In genomic region chr10:60914676-60915075, GRCh38 we compare ENCODE assay signal across 11 cellular contexts. TPM values are rescaled to one million over a fixed set of nuclear protein-coding genes. Genes with fewer than 3 reads are reported as not detected.
A peak's percentile ranks its signal among the peaks of the same experiment; 100 is the strongest.
DNase-seq lines count a peak whose midpoint lies in the region; ATAC-seq, FAIRE-seq and TF ChIP-seq lines count a peak whose summit lies in the region.
"Had no signal": no experiment of that assay in that cellular context is flagged by ENCODE, and none has a peak within 500 bp of the region (broad histone marks: within the 10 kb centered on the region; RNA-seq: fewer than 3 reads in every experiment).

No MANE protein-coding gene starts in this region.

- TF ChIP-seq CTCF in fibroblast of mammary gland (conservative IDR thresholded peaks at IDR 0.05; ENCODE audit: control insufficient read depth, insufficient read depth, low read depth, low read length) (no peak), omental fat pad (IDR thresholded peaks at IDR 0.05) (no peak)

- H3K4me1 ChIP-seq in ACC112 (ENCODE audit: control insufficient read depth, insufficient read depth, low read length, unreplicated experiment): peaks cover 38% of the 10 kb centered on the region

- H3K27ac ChIP-seq in ACC112 (ENCODE audit: low read depth, low read length): peak overlapping the region; percentile 54

- no peaks in the 10 kb centered on the region for H3K27me3 ChIP-seq in ACC112 (ENCODE audit: insufficient read depth, low read length)

- ATAC-seq in omental fat pad (ENCODE audit: low FRiP score) (peak; percentile 88), GM18505 (IDR thresholded peaks at IDR 0.05; ENCODE audit: unreplicated experiment) (no peak)

- peak; percentile 87 for FAIRE-seq in RCC 7860 (lab: Jason Lieb, UNC)

- H3K36me3 ChIP-seq in ACC112 (ENCODE audit: insufficient read depth, low read length): no peaks in the 10 kb centered on the region; the same call in 1 of the 2 replicates

- no peak overlapping the region for H2AFZ ChIP-seq in ACC112 (ENCODE audit: low read length, unreplicated experiment)

- H3K79me2 ChIP-seq in ACC112 (ENCODE audit: control insufficient read depth, insufficient read depth, low read length, unreplicated experiment): no peaks in the 10 kb centered on the region

- H3K4me3 ChIP-seq in ACC112 (ENCODE audit: low read depth, low read length): no peak overlapping the region
- H3K4me3 ChIP-seq in fibroblast of mammary gland (ENCODE audit: control insufficient read depth, low read depth, low read length): no peak overlapping the region

- TF ChIP-seq POLR2A in GM18505 (IDR thresholded peaks at IDR 0.05; ENCODE audit: borderline replicate concordance, extremely low read depth, insufficient read depth, insufficient read length): no peak

- DNase-seq in RCC 7860 (ENCODE audit: low spot score) (peak; percentile 80), fibroblast of mammary gland (ENCODE audit: low read depth) (peak; percentile 88), omental fat pad (ENCODE audit: low spot score) (no peak), OCI-M1 (lab: John Stamatoyannopoulos, UW) (no peak), NCI-H146 treated with DMSO at 0.1 percent for 48 hours (lab: John Stamatoyannopoulos, UW; ENCODE audit: unreplicated experiment) (no peak), T1000 (lab: John Stamatoyannopoulos, UW) (no peak)
- DNase-seq: activated naive CD4-positive, alpha-beta T cell; NCI-H2081 treated with DMSO at 0.1 percent for 48 hours; stimulated activated CD4-positive, alpha-beta T cell treated with anti-CD3 and anti-CD28 coated beads, Interleukin-4, amount 100 ng/mL, for 4 hours had no signal

RNA-seq across cellular contexts. Expression of gene RHOBTB1, which starts 29.3 kb away (rescaled TPM):
- 10 to 100 TPM in 3 of 4 donors, 1 to 10 TPM in 1; 9.5 to 34.8 (median 16.9) TPM for total RNA-seq in omental fat pad

Comparison
In these comparisons a context has a peak if more than half of its experiments do, and no peak if none do; other contexts are left out.
1. DNase-seq: peak in RCC 7860 (single experiment) and fibroblast of mammary gland (single experiment); none in omental fat pad (single experiment), OCI-M1 (single experiment), NCI-H146 treated with DMSO at 0.1 percent for 48 hours (single experiment) and T1000 (single experiment).